ENCODE assay signal across 9 cellular contexts in the genomic region with DNA sequence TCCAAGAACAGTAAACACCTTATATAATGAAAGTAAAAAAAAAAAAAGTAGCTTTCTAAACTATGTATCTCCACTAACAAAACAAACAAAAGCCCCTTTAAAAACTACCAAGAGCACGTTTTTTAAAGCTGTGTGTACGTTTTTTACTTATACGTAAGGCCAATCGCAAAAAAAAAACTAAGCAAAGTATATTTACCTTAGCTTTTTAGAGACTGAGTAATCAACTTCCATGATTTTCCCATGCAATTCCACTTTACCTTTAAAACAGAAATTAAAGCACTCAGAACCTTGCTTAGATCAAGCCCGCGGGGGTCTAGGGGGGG. TPM values are rescaled to one million over a fixed set of nuclear protein-coding genes. Genes with fewer than 3 reads are reported as not detected.
DNase-seq lines count a peak whose midpoint lies in the region; ATAC-seq and TF ChIP-seq lines count a peak whose summit lies in the region.
"Had no signal": no experiment of that assay in that cellular context is flagged by ENCODE, and none has a peak within 500 bp of the region (broad histone marks: within the 10 kb centered on the region; RNA-seq: fewer than 3 reads in every experiment).

No MANE protein-coding gene starts in this region.

- no peak for TF ChIP-seq CTCF in SK-N-SH (IDR thresholded peaks at IDR 0.05)

- 2% methylated on average over 6 of the region's 6 CpGs for WGBS in SK-N-SH (ENCODE audit: low lambda C conversion rate)

- H3K27ac ChIP-seq in SK-N-SH (ENCODE audit: low read depth in 2 of 2, low read length in 1 of 2): peak overlapping the region in 1 of 2 experiments; percentile 87; a peak in 2 of 4 replicates

- H3K9me3 ChIP-seq in SK-N-SH: no peaks in the 10 kb centered on the region
- H3K9me3 ChIP-seq in iPS-15b (ENCODE audit: control insufficient read depth, insufficient read depth, low read length): peaks cover under 1% of the 10 kb centered on the region

- H2AFZ ChIP-seq in SK-N-SH (ENCODE audit: low read depth): no peak overlapping the region

- H3K79me2 ChIP-seq in SK-N-SH (ENCODE audit: insufficient read depth): peaks cover 89% of the 10 kb centered on the region

- POLR2A ChIA-PET in SK-N-SH (lab: Yijun Ruan, JAX): no interaction called here
- POLR2A ChIA-PET in activated CD4-positive, alpha-beta memory T cell treated with anti-CD3 and anti-CD28 coated beads for 36 hours (lab: Charles Lee): no interaction called here

- H3K9me3 Mint-ChIP-seq in activated CD4-positive, alpha-beta memory T cell treated with anti-CD3 and anti-CD28 coated beads for 36 hours: no peaks in the 10 kb centered on the region
- no peaks in the 10 kb centered on the region for H3K9me3 Mint-ChIP-seq in stimulated activated naive CD8-positive, alpha-beta T cell treated with anti-CD3 and anti-CD28 coated beads, Interleukin-15, amount 100 ng/mL, for 72 hours

- peak overlapping the region; percentile 72 to 86 for H3K4me3 ChIP-seq in SK-N-SH (ENCODE audit: low read depth in 2 of 2, low read length in 1 of 2)
- peak overlapping the region; percentile 83 for H3K4me3 ChIP-seq in iPS-15b (ENCODE audit: low read depth, low read length)

- H3K9ac ChIP-seq in SK-N-SH: peak overlapping the region; percentile 97
- peak overlapping the region; percentile 19 for H3K9ac ChIP-seq in iPS-15b (ENCODE audit: low read depth, low read length)

- no peak for TF ChIP-seq EP300 in SK-N-SH (IDR thresholded peaks at IDR 0.05; ENCODE audit: borderline replicate concordance in 1 of 2, low read depth in 1 of 2, low read length in 1 of 2)

- H3K4me3 Mint-ChIP-seq in activated CD4-positive, alpha-beta memory T cell treated with anti-CD3 and anti-CD28 coated beads for 36 hours: peak overlapping the region; percentile 35
- peak overlapping the region; percentile 77 to 93 for H3K4me3 Mint-ChIP-seq in stimulated activated naive CD8-positive, alpha-beta T cell treated with anti-CD3 and anti-CD28 coated beads, Interleukin-15, amount 100 ng/mL, for 72 hours

- TF ChIP-seq RAD21 in SK-N-SH (IDR thresholded peaks at IDR 0.05; ENCODE audit: low read length): no peak

- H3F3A ChIP-seq in SK-N-SH (replicated peaks; ENCODE audit: insufficient read depth): peaks cover 33% of the 10 kb centered on the region

- H3K4me2 ChIP-seq in SK-N-SH: peak overlapping the region; percentile 89

- CTCF ChIA-PET in SK-N-SH (lab: Yijun Ruan, JAX): interaction anchor here (0.7 to 2.3 kb wide), 4 partner anchors 15 to 162 kb away, joined by 3 to 6 read pairs (median 5); no protein-coding TSS in a partner anchor
- CTCF ChIA-PET in activated CD4-positive, alpha-beta memory T cell treated with anti-CD3 and anti-CD28 coated beads for 36 hours (lab: Charles Lee): interaction anchor here (0.9 to 1.4 kb wide), 4 partner anchors 9 to 121 kb away, joined by 3 to 7 read pairs (median 4); no protein-coding TSS in a partner anchor

- peaks cover 44% of the 10 kb centered on the region for H4K20me1 ChIP-seq in SK-N-SH (ENCODE audit: insufficient read depth)

- H3K4me1 ChIP-seq in SK-N-SH (ENCODE audit: control insufficient read depth in 1 of 2, insufficient read depth in 2 of 2, low read depth in 1 of 2, low read length in 1 of 2): peaks cover 12 to 24% of the 10 kb centered on the region in 2 experiments; a peak in 2 of 4 replicates
- H3K4me1 ChIP-seq in iPS-15b (ENCODE audit: control insufficient read depth, insufficient read depth, low read length): peaks cover 30% of the 10 kb centered on the region

- H3K9me2 ChIP-seq in SK-N-SH: no peaks in the 10 kb centered on the region

- ATAC-seq in SK-N-SH treated with all-trans-retinoic acid at 6 μM for 48 hours (no peak), HG02938 (IDR thresholded peaks at IDR 0.05; ENCODE audit: unreplicated experiment) (no peak), GM18520 (IDR thresholded peaks at IDR 0.05; ENCODE audit: unreplicated experiment) (no peak)
- ATAC-seq in stimulated activated naive CD8-positive, alpha-beta T cell treated with anti-CD3 and anti-CD28 coated beads, Interleukin-15, amount 100 ng/mL, for 72 hours: no peak

- no peak overlapping the region for H3K27ac Mint-ChIP-seq in activated CD4-positive, alpha-beta memory T cell treated with anti-CD3 and anti-CD28 coated beads for 36 hours
- H3K27ac Mint-ChIP-seq in stimulated activated naive CD8-positive, alpha-beta T cell treated with anti-CD3 and anti-CD28 coated beads, Interleukin-15, amount 100 ng/mL, for 72 hours: peak overlapping the region in 1 of 2 donors; percentile 89

- H3K36me3 Mint-ChIP-seq in activated CD4-positive, alpha-beta memory T cell treated with anti-CD3 and anti-CD28 coated beads for 36 hours: no peaks in the 10 kb centered on the region

- no peaks in the 10 kb centered on the region for H3K27me3 ChIP-seq in SK-N-SH (ENCODE audit: insufficient read depth)
- peaks cover 9% of the 10 kb centered on the region for H3K27me3 ChIP-seq in iPS-15b (ENCODE audit: control insufficient read depth, insufficient read depth, low read length)

- intact Hi-C loops in activated CD4-positive, alpha-beta memory T cell treated with anti-CD3 and anti-CD28 coated beads for 36 hours (cut with micrococcal nuclease): no loop called here

- H3K36me3 ChIP-seq in SK-N-SH (replicated peaks in 1 of 2; ENCODE audit: control insufficient read depth in 1 of 2, insufficient read depth in 2 of 2, low read length in 1 of 2) (peaks cover 0 to 9% of the 10 kb centered on the region in 2 experiments), iPS-15b (ENCODE audit: control insufficient read depth, insufficient read depth, low read length) (peaks cover 6% of the 10 kb centered on the region)

- peaks cover 59% of the 10 kb centered on the region for H3K27me3 Mint-ChIP-seq in activated CD4-positive, alpha-beta memory T cell treated with anti-CD3 and anti-CD28 coated beads for 36 hours
- peaks cover 87% of the 10 kb centered on the region for H3K27me3 Mint-ChIP-seq in stimulated activated naive CD8-positive, alpha-beta T cell treated with anti-CD3 and anti-CD28 coated beads, Interleukin-15, amount 100 ng/mL, for 72 hours

- H3K4me1 Mint-ChIP-seq in activated CD4-positive, alpha-beta memory T cell treated with anti-CD3 and anti-CD28 coated beads for 36 hours (ENCODE audit: low read depth): peaks cover 9% of the 10 kb centered on the region
- peaks cover 24% of the 10 kb centered on the region for H3K4me1 Mint-ChIP-seq in stimulated activated naive CD8-positive, alpha-beta T cell treated with anti-CD3 and anti-CD28 coated beads, Interleukin-15, amount 100 ng/mL, for 72 hours

- DNase-seq in SK-N-SH: no peak
- no peak for DNase-seq in activated CD4-positive, alpha-beta memory T cell treated with anti-CD3 and anti-CD28 coated beads for 36 hours
- no peak for DNase-seq in stimulated activated naive CD8-positive, alpha-beta T cell treated with anti-CD3 and anti-CD28 coated beads, Interleukin-15, amount 100 ng/mL, for 72 hours
- no peak for DNase-seq in activated naive CD4-positive, alpha-beta T cell treated with Interleukin-2 at 50 U/mL for 16 hours
- DNase-seq: DND-41 had no signal

TF ChIP-seq in SK-N-SH, 30 proteins besides CTCF, POLR2A, EP300 and RAD21 (continues in another document):
- no peak for TF ChIP-seq FOXM1 (IDR thresholded peaks at IDR 0.05; ENCODE audit: low read depth)
- TF ChIP-seq, protein P1, sequence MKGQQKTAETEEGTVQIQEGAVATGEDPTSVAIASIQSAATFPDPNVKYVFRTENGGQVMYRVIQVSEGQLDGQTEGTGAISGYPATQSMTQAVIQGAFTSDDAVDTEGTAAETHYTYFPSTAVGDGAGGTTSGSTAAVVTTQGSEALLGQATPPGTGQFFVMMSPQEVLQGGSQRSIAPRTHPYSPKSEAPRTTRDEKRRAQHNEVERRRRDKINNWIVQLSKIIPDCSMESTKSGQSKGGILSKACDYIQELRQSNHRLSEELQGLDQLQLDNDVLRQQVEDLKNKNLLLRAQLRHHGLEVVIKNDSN (IDR thresholded peaks at IDR 0.05; ENCODE audit: borderline replicate concordance, low read depth): no peak

TF ChIP-seq in SK-N-SH treated with all-trans-retinoic acid at 6 μM for 48 hours, 23 proteins besides CTCF, POLR2A, EP300 and RAD21 (continues in another document):
- TF ChIP-seq ZFP3 (CRISPR knock-in tag; IDR thresholded peaks at IDR 0.05): no peak
- no peak for TF ChIP-seq PATZ1 (CRISPR knock-in tag; IDR thresholded peaks at IDR 0.05; ENCODE audit: borderline replicate concordance)
- no peak for TF ChIP-seq CREB5 (CRISPR knock-in tag; IDR thresholded peaks at IDR 0.05; ENCODE audit: low read depth)
- TF ChIP-seq GLIS3 (CRISPR knock-in tag; IDR thresholded peaks at IDR 0.05): no peak
- TF ChIP-seq OSR1 (CRISPR knock-in tag; IDR thresholded peaks at IDR 0.05): no peak
- no peak for TF ChIP-seq RARB (CRISPR knock-in tag; IDR thresholded peaks at IDR 0.05)
- TF ChIP-seq PPARA (CRISPR knock-in tag; IDR thresholded peaks at IDR 0.05; ENCODE audit: borderline replicate concordance): no peak
- TF ChIP-seq TOX (CRISPR knock-in tag; IDR thresholded peaks at IDR 0.05; ENCODE audit: borderline replicate concordance): no peak

RNA-seq across cellular contexts. Expression of gene IGF2BP2, which starts 1.9 kb away (rescaled TPM):
- 5.4 and 5.9 TPM in 2 replicates for polyA plus RNA-seq in SK-N-SH (2012; rRNA removed)
- 11.2 and 11.8 TPM in 2 replicates for polyA plus RNA-seq in SK-N-SH (2012; cell fraction: cytosol; rRNA removed)
- 25.0 and 29.3 TPM in 2 replicates for polyA plus RNA-seq in SK-N-SH (2012; cell fraction: nucleus; rRNA removed)
- total RNA-seq in activated CD4-positive, alpha-beta memory T cell treated with anti-CD3 and anti-CD28 coated beads for 36 hours: under 1 TPM; 0.29 to 0.55 TPM
